In genomic region chr4:184732126-184732525, GRCh38 we compare ENCODE assay signal across 9 cellular contexts. TPM values are rescaled to one million over a fixed set of nuclear protein-coding genes. Genes with fewer than 3 reads are reported as not detected.
DNase-seq lines count a peak whose midpoint lies in the region; ATAC-seq, FAIRE-seq and TF ChIP-seq lines count a peak whose summit lies in the region.
"Had no signal": no experiment of that assay in that cellular context is flagged by ENCODE, and none has a peak within 500 bp of the region (broad histone marks: within the 10 kb centered on the region; RNA-seq: fewer than 3 reads in every experiment).

No MANE protein-coding gene starts in this region.

- H2AFZ ChIP-seq in mammary epithelial cell (ENCODE audit: low read depth, low read length): peak overlapping the region; percentile 40
- peak overlapping the region; percentile 96 for H2AFZ ChIP-seq in osteoblast (ENCODE audit: low read length)

- no peak for FAIRE-seq in kidney (lab: Jason Lieb, UNC)

- peaks cover 44% of the 10 kb centered on the region for H3K4me1 Mint-ChIP-seq in T-helper 1 cell treated with Interleukin-12 subunit alpha and Interleukin-12 subunit beta and Interleukin-4 antibody, amounts not matched to agents 30 μg/mL and 1 μg/mL, for 36 hours (ENCODE audit: low read depth)

- ATAC-seq in left colon: no peak

- peaks cover 11% of the 10 kb centered on the region for H3K36me3 ChIP-seq in mammary epithelial cell (ENCODE audit: insufficient read depth, low read length)
- no peaks in the 10 kb centered on the region for H3K36me3 ChIP-seq in osteoblast (ENCODE audit: insufficient read depth, low read length)
- no peaks in the 10 kb centered on the region for H3K36me3 ChIP-seq in kidney (ENCODE audit: control insufficient read depth in 1 of 2, insufficient read depth in 2 of 2, low read length in 2 of 2)

- dilution Hi-C loops in mammary epithelial cell (cut with HindIII; ENCODE audit: low sequenced_read_pairs): no loop called here

- H3K27ac ChIP-seq in mammary epithelial cell (ENCODE audit: insufficient read depth, low read depth, low read length) (peak overlapping the region; percentile 96), osteoblast (ENCODE audit: low read depth, low read length) (peak overlapping the region; percentile 36), kidney (ENCODE audit: low read depth in 2 of 2, low read length in 2 of 2) (no peak overlapping the region)

- H3K27me3 ChIP-seq in mammary epithelial cell (ENCODE audit: insufficient read depth, low read length) (no peaks in the 10 kb centered on the region), osteoblast (ENCODE audit: insufficient read depth, low read length) (no peaks in the 10 kb centered on the region)

- no peaks in the 10 kb centered on the region for H3K9me3 Mint-ChIP-seq in T-helper 1 cell treated with Interleukin-12 subunit alpha and Interleukin-12 subunit beta and Interleukin-4 antibody, amounts not matched to agents 30 μg/mL and 1 μg/mL, for 36 hours

- H3K4me1 ChIP-seq in mammary epithelial cell (ENCODE audit: insufficient read depth, low read length): peaks cover 39% of the 10 kb centered on the region
- peaks cover 25% of the 10 kb centered on the region for H3K4me1 ChIP-seq in osteoblast (ENCODE audit: insufficient read depth, low read length)
- peaks cover 0 to 7% of the 10 kb centered on the region in 2 donors for H3K4me1 ChIP-seq in kidney (ENCODE audit: control insufficient read depth in 1 of 2, insufficient read depth in 1 of 2, low read depth in 1 of 2, low read length in 2 of 2)

- H3K4me3 ChIP-seq in mammary epithelial cell (replicated peaks in 1 of 3; ENCODE audit: insufficient read depth in 1 of 3, low read depth in 2 of 3, low read length in 3 of 3): peak overlapping the region in 2 of 3 experiments; percentile 94 to 98
- peak overlapping the region; percentile 88 for H3K4me3 ChIP-seq in osteoblast (ENCODE audit: insufficient read depth, low read length)
- no peak overlapping the region for H3K4me3 ChIP-seq in kidney (ENCODE audit: low read length in 2 of 2)

- TF ChIP-seq CTCF in mammary epithelial cell (conservative IDR thresholded peaks at IDR 0.05 in 1 of 2, IDR thresholded peaks at IDR 0.05 in 1 of 2; ENCODE audit: extremely low read depth in 1 of 2, insufficient read depth in 1 of 2, low read depth in 1 of 2, low read length in 2 of 2): no peak
- no peak for TF ChIP-seq CTCF in osteoblast (IDR thresholded peaks at IDR 0.05; ENCODE audit: extremely low read depth, low read depth, low read length)
- TF ChIP-seq CTCF in kidney (IDR thresholded peaks at IDR 0.05; ENCODE audit: borderline replicate concordance, extremely low read depth, insufficient read depth): no peak

- H4K20me1 ChIP-seq in mammary epithelial cell (ENCODE audit: insufficient read depth, low read length) (no peaks in the 10 kb centered on the region), osteoblast (ENCODE audit: insufficient read depth, low read length) (no peaks in the 10 kb centered on the region)

- H3K79me2 ChIP-seq in mammary epithelial cell (ENCODE audit: insufficient read depth, low read length) (peaks cover 57% of the 10 kb centered on the region), osteoblast (ENCODE audit: insufficient read depth, low read length) (peaks cover 39% of the 10 kb centered on the region)

- H3K4me2 ChIP-seq in mammary epithelial cell (ENCODE audit: insufficient read depth, low read depth, low read length) (peak overlapping the region; percentile 99), osteoblast (ENCODE audit: insufficient read depth, low read length) (peak overlapping the region; percentile 98)

- H3K27ac Mint-ChIP-seq in T-helper 1 cell treated with Interleukin-12 subunit alpha and Interleukin-12 subunit beta and Interleukin-4 antibody, amounts not matched to agents 30 μg/mL and 1 μg/mL, for 36 hours: peak overlapping the region; percentile 57

- BruUV-seq in mammary epithelial cell (replicated peaks; lab: Mats Ljungman, UMichigan): no TSS peak

- H3K9me3 ChIP-seq in mammary epithelial cell (replicated peaks; ENCODE audit: insufficient read depth, low read length): no peaks in the 10 kb centered on the region
- H3K9me3 ChIP-seq in osteoblast (ENCODE audit: low read depth, low read length): no peaks in the 10 kb centered on the region
- no peaks in the 10 kb centered on the region for H3K9me3 ChIP-seq in kidney (ENCODE audit: control insufficient read depth in 1 of 2, low read length in 2 of 2)

- in situ Hi-C loops in mammary epithelial cell (cut with MboI; ENCODE audit: low sequenced_read_pairs in 2 of 2): no loop called here

- WGBS in mammary epithelial cell (ENCODE audit: low coverage, missing lambda C conversion rate): 27% methylated on average over 4 of the region's 4 CpGs

- peaks cover 28% of the 10 kb centered on the region for H3K36me3 Mint-ChIP-seq in T-helper 1 cell treated with Interleukin-12 subunit alpha and Interleukin-12 subunit beta and Interleukin-4 antibody, amounts not matched to agents 30 μg/mL and 1 μg/mL, for 36 hours (ENCODE audit: low read depth)

- no peak for DNase-seq in T-helper 1 cell
- peak; percentile 59 for DNase-seq in NCI-H128 (lab: John Stamatoyannopoulos, UW; ENCODE audit: unreplicated experiment)
- DNase-seq in mammary epithelial cell: peak; percentile 94
- DNase-seq in osteoblast (ENCODE audit: insufficient read length, low spot score, missing footprints): no peak
- DNase-seq in KG1 (lab: John Stamatoyannopoulos, UW): no peak
- DNase-seq in left colon: no peak
- no peak for DNase-seq in kidney
- DNase-seq: stimulated activated CD4-positive, alpha-beta T cell treated with anti-CD3 and anti-CD28 coated beads, Interleukin-4, amount 100 ng/mL, for 4 hours had no signal

- CTCF ChIA-PET in mammary epithelial cell (lab: Charles Lee; ENCODE audit: low non-redundant PET): no interaction called here

- H3K4me3 Mint-ChIP-seq in T-helper 1 cell treated with Interleukin-12 subunit alpha and Interleukin-12 subunit beta and Interleukin-4 antibody, amounts not matched to agents 30 μg/mL and 1 μg/mL, for 36 hours: peak overlapping the region; percentile 98

- H3K9ac ChIP-seq in mammary epithelial cell (ENCODE audit: insufficient read depth, low read length) (peak overlapping the region; percentile 99), kidney (ENCODE audit: low read length in 2 of 2) (no peak overlapping the region)

- intact Hi-C loops in mammary epithelial cell (cut with micrococcal nuclease): loop anchor here (2.0 to 10.0 kb wide), 4 partner anchors 43 to 465 kb away; no protein-coding TSS in a partner anchor
- intact Hi-C loops in left colon (cut with DNase I, micrococcal nuclease): no loop called here
- intact Hi-C loops in kidney (cut with DNase I): no loop called here

- no peaks in the 10 kb centered on the region for H3K27me3 Mint-ChIP-seq in T-helper 1 cell treated with Interleukin-12 subunit alpha and Interleukin-12 subunit beta and Interleukin-4 antibody, amounts not matched to agents 30 μg/mL and 1 μg/mL, for 36 hours (ENCODE audit: low read depth)

RNA-seq across cellular contexts. Expression of gene CENPU, which starts 1.8 kb away (rescaled TPM):
- total RNA-seq in mammary epithelial cell (10 to 100 TPM in 1 of 2 donors, 1 to 10 TPM in 1; 4.5 to 38.3 TPM), osteoblast (5.1 and 6.8 TPM in 2 replicates), left colon (10 to 100 TPM in 1 of 2 donors, 1 to 10 TPM in 1; 5.8 to 11.8 TPM), kidney (2.5 TPM)
- polyA plus RNA-seq in mammary epithelial cell (23.3 TPM), kidney (ENCODE audit: insufficient read depth, low read depth, low replicate concordance) (2.2 TPM)
- polyA minus RNA-seq in mammary epithelial cell: 8.7 TPM

Comparison
In these comparisons a context has a peak if more than half of its experiments do, and no peak if none do; other contexts are left out.
1. DNase-seq: peak in NCI-H128 (single experiment) and mammary epithelial cell (single experiment); none in T-helper 1 cell (0 of 5), osteoblast (single experiment), KG1 (single experiment), left colon (0 of 2) and kidney (single experiment).
2. H3K27ac ChIP-seq: peak in mammary epithelial cell (single experiment) and osteoblast (single experiment); none in kidney (0 of 2).
3. H3K4me3 ChIP-seq: peak in mammary epithelial cell (2 of 3) and osteoblast (single experiment); none in kidney (0 of 2).